17 cellular contexts compared by ENCODE assay signal in the genomic region with DNA sequence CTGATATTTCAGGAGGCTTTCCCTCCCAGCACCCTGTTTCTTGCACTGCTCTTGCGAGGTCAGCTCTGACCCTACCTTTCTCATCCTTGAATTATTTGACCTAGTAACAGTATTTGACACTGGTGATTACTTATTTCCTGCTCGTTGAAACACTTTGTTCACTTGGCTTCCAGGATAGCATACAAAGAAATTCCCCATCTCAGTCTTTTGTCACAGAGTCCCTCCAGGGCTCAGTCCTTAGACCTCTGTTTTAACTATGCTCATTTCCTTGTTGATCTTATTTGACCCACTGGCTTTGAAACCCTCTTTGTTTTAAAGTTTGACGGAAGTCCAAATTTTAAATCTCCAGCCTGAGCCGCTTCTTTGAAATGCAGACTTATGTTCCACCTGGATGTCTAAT. TPM values are rescaled to one million over a fixed set of nuclear protein-coding genes. Genes with fewer than 3 reads are reported as not detected.
DNase-seq lines count a peak whose midpoint lies in the region; ATAC-seq, FAIRE-seq and TF ChIP-seq lines count a peak whose summit lies in the region.
"Had no signal": no experiment of that assay in that cellular context is flagged by ENCODE, and none has a peak within 500 bp of the region (broad histone marks: within the 10 kb centered on the region; RNA-seq: fewer than 3 reads in every experiment).

No MANE protein-coding gene starts in this region.

- H3K79me2 ChIP-seq in GM23248 (ENCODE audit: insufficient read depth) = peaks cover 98% of the 10 kb centered on the region

- ATAC-seq in HG02642 (IDR thresholded peaks at IDR 0.05; ENCODE audit: poor library complexity, unreplicated experiment) = no peak
- ATAC-seq: activated naive CD8-positive, alpha-beta T cell treated with anti-CD3 and anti-CD28 coated beads, Interleukin-2, amount 50 U/mL, for 24 hours; effector memory CD8-positive, alpha-beta T cell; Right ventricle myocardium inferior; T-cell had no signal

- no peaks in the 10 kb centered on the region for H3K9me3 ChIP-seq in GM23248 (ENCODE audit: low read depth)
- no peaks in the 10 kb centered on the region for H3K9me3 ChIP-seq in ascending aorta

- DNase-seq in GM23248 (no peak), ascending aorta (ENCODE audit: low spot score in 2 of 2) (no peak), renal cortical epithelial cell (ENCODE audit: low read depth) (peak; percentile 62), OCI-M2 (lab: John Stamatoyannopoulos, UW; ENCODE audit: unreplicated experiment) (no peak), NOMO-1 treated with DMSO at 0.1 percent for 48 hours (lab: John Stamatoyannopoulos, UW; ENCODE audit: unreplicated experiment) (no peak)
- no peak for DNase-seq in activated CD8-positive, alpha-beta memory T cell treated with anti-CD3 and anti-CD28 coated beads for 24 hours
- DNase-seq: activated naive CD8-positive, alpha-beta T cell treated with anti-CD3 and anti-CD28 coated beads, Interleukin-2, amount 50 U/mL, for 24 hours; effector memory CD8-positive, alpha-beta T cell; EL; NCI-H187; NCI-H446; T-cell had no signal

- H3K4me1 ChIP-seq in GM23248 (ENCODE audit: insufficient read depth) (peaks cover 10% of the 10 kb centered on the region; the same call in 1 of the 2 replicates), ascending aorta (peaks cover 8 to 15% of the 10 kb centered on the region in 2 donors)

- 0 out of 2 replicates have a peak overlapping the region, but pooled peaks have one; percentile 0 for H3K27ac ChIP-seq in GM23248
- peak overlapping the region; percentile 35 to 51 for H3K27ac ChIP-seq in ascending aorta
- H3K27ac ChIP-seq: VCaP had no signal

- FAIRE-seq in islet of Langerhans (lab: Jason Lieb, UNC) = peak; percentile 58

- in situ Hi-C loops in GM23248 (cut with MboI) = no loop called here

- TF ChIP-seq CTCF in ascending aorta (IDR thresholded peaks at IDR 0.05) = no peak

- no peaks in the 10 kb centered on the region for H3K9me2 ChIP-seq in GM23248 (ENCODE audit: insufficient read depth)

- peak overlapping the region; percentile 3 for H3K4me2 ChIP-seq in GM23248 (ENCODE audit: unreplicated experiment)

- H3K9ac ChIP-seq in GM23248 = no peak overlapping the region

- H3K27me3 ChIP-seq in GM23248 (replicated peaks; ENCODE audit: insufficient read depth) (no peaks in the 10 kb centered on the region), ascending aorta (no peaks in the 10 kb centered on the region)

- H4K20me1 ChIP-seq in GM23248 (ENCODE audit: insufficient read depth) = peaks cover 8% of the 10 kb centered on the region; the same call in 1 of the 2 replicates

- H3F3A ChIP-seq in GM23248 (ENCODE audit: insufficient read depth) = no peaks in the 10 kb centered on the region

- H3K4me3 ChIP-seq in GM23248 = no peak overlapping the region
- peak overlapping the region in 1 of 2 donors; percentile 9 for H3K4me3 ChIP-seq in ascending aorta
- H3K4me3 ChIP-seq: lung had no signal

- intact Hi-C loops in ascending aorta (cut with DNase I) = no loop called here

- 63 to 74% methylated on average over 4 of the region's 4 CpGs for WGBS in GM23248 (ENCODE audit: low coverage in 1 of 2, low lambda C conversion rate in 2 of 2, missing lambda C conversion rate in 2 of 2), 2 experiments

- H3K36me3 ChIP-seq in GM23248 (ENCODE audit: low read depth) = no peaks in the 10 kb centered on the region
- no peaks in the 10 kb centered on the region for H3K36me3 ChIP-seq in ascending aorta

- no peak overlapping the region for H2AFZ ChIP-seq in GM23248

RNA-seq across cellular contexts. Expression of gene BMPR1A, which starts 29.9 kb away (rescaled TPM):
- total RNA-seq in GM23248 (2014; rRNA removed; shearing (Covaris generic)) = 35.5 and 41.7 TPM in 2 replicates
- polyA plus RNA-seq in GM23248 (2016; fragmentation: Nextera tagmentation; extraction: Ambion mirVana) = 15.5 and 16.5 TPM in 2 replicates
- 12.9 TPM for total RNA-seq in ascending aorta
- 57.0 and 92.9 TPM in 2 replicates for total RNA-seq in renal cortical epithelial cell
